In genomic region chr9:136950656-136951030, GRCh38 we compare ENCODE assay signal across 8 cellular contexts. TPM values are rescaled to one million over a fixed set of nuclear protein-coding genes. Genes with fewer than 3 reads are reported as not detected.
DNase-seq lines count a peak whose midpoint lies in the region; ATAC-seq, FAIRE-seq and TF ChIP-seq lines count a peak whose summit lies in the region.

No MANE protein-coding gene starts in this region.

- H3K4me3 Mint-ChIP-seq in activated naive CD8-positive, alpha-beta T cell treated with anti-CD3 and anti-CD28 coated beads for 36 hours, result peak overlapping the region; percentile 79
- peak overlapping the region; percentile 90 to 96 for H3K4me3 Mint-ChIP-seq in stimulated activated naive CD8-positive, alpha-beta T cell treated with anti-CD3 and anti-CD28 coated beads, Interleukin-15, amount 100 ng/mL, for 72 hours

- dilution Hi-C loops in keratinocyte (cut with MboI; ENCODE audit: extremely low pct_ligation_motif_present, low sequenced_read_pairs), result no loop called here

- FAIRE-seq in keratinocyte (lab: Jason Lieb, UNC), result no peak

- no peaks in the 10 kb centered on the region for H3K9me1 ChIP-seq in keratinocyte (ENCODE audit: control insufficient read depth, extremely low read depth, insufficient read depth, low read length)

- H3K27me3 ChIP-seq in HUES48 (ENCODE audit: control insufficient read depth, insufficient read depth, low read length) (no peaks in the 10 kb centered on the region), keratinocyte (ENCODE audit: control insufficient read depth, extremely low read depth, insufficient read depth, low read length) (no peaks in the 10 kb centered on the region)

- H3K4me2 ChIP-seq in keratinocyte (ENCODE audit: control insufficient read depth, extremely low read depth, insufficient read depth, low read depth, low read length), result peak overlapping the region; percentile 94

- no peaks in the 10 kb centered on the region for H3K9me3 Mint-ChIP-seq in activated naive CD8-positive, alpha-beta T cell treated with anti-CD3 and anti-CD28 coated beads for 36 hours
- no peaks in the 10 kb centered on the region for H3K9me3 Mint-ChIP-seq in stimulated activated naive CD8-positive, alpha-beta T cell treated with anti-CD3 and anti-CD28 coated beads, Interleukin-15, amount 100 ng/mL, for 72 hours

- no peaks in the 10 kb centered on the region for H4K20me1 ChIP-seq in keratinocyte (ENCODE audit: control insufficient read depth, extremely low read depth, insufficient read depth, low read length)

- peak overlapping the region; percentile 70 for H3K27ac ChIP-seq in HUES48 (ENCODE audit: low read depth, low read length)
- H3K27ac ChIP-seq in keratinocyte (ENCODE audit: control insufficient read depth, insufficient read depth, low read length), result no peak overlapping the region

- no peaks in the 10 kb centered on the region for H3K36me3 Mint-ChIP-seq in activated naive CD8-positive, alpha-beta T cell treated with anti-CD3 and anti-CD28 coated beads for 36 hours

- H3K4me1 ChIP-seq in HUES48 (ENCODE audit: control insufficient read depth, insufficient read depth, low read length) (peaks cover 12% of the 10 kb centered on the region), keratinocyte (ENCODE audit: control insufficient read depth, extremely low read depth, insufficient read depth, low read length) (peaks cover 12% of the 10 kb centered on the region)

- no peaks in the 10 kb centered on the region for H3K27me3 Mint-ChIP-seq in activated naive CD8-positive, alpha-beta T cell treated with anti-CD3 and anti-CD28 coated beads for 36 hours
- no peaks in the 10 kb centered on the region for H3K27me3 Mint-ChIP-seq in stimulated activated naive CD8-positive, alpha-beta T cell treated with anti-CD3 and anti-CD28 coated beads, Interleukin-15, amount 100 ng/mL, for 72 hours

- no peaks in the 10 kb centered on the region for H3K79me2 ChIP-seq in keratinocyte (ENCODE audit: control insufficient read depth, insufficient read depth, low read length)

- peak overlapping the region; percentile 95 for H2AFZ ChIP-seq in keratinocyte (ENCODE audit: control insufficient read depth, low read length)

- ATAC-seq in stimulated activated naive CD8-positive, alpha-beta T cell treated with anti-CD3 and anti-CD28 coated beads, Interleukin-15, amount 100 ng/mL, for 72 hours, result no peak
- ATAC-seq in GM21367 (IDR thresholded peaks at IDR 0.05; ENCODE audit: unreplicated experiment) (no peak), HG02973 (IDR thresholded peaks at IDR 0.05; ENCODE audit: unreplicated experiment) (no peak)

- H3K4me1 Mint-ChIP-seq in activated naive CD8-positive, alpha-beta T cell treated with anti-CD3 and anti-CD28 coated beads for 36 hours, result peaks cover 3% of the 10 kb centered on the region
- H3K4me1 Mint-ChIP-seq in stimulated activated naive CD8-positive, alpha-beta T cell treated with anti-CD3 and anti-CD28 coated beads, Interleukin-15, amount 100 ng/mL, for 72 hours, result peaks cover 24% of the 10 kb centered on the region

- DNase-seq in activated naive CD8-positive, alpha-beta T cell treated with anti-CD3 and anti-CD28 coated beads for 36 hours, result no peak
- DNase-seq in keratinocyte (ENCODE audit: low read depth, low spot score) (no peak), activated gamma-delta T cell (lab: John Stamatoyannopoulos, UW) (no peak), pons (ENCODE audit: low spot score) (no peak)
- DNase-seq in stimulated activated naive CD8-positive, alpha-beta T cell treated with anti-CD3 and anti-CD28 coated beads, Interleukin-15, amount 100 ng/mL, for 72 hours, result no peak

- H3K9ac ChIP-seq in HUES48 (ENCODE audit: low read depth, low read length) (peak overlapping the region; percentile 58), keratinocyte (ENCODE audit: control insufficient read depth, extremely low read depth, insufficient read depth, low read length) (peak overlapping the region; percentile 65)

- H3K9me3 ChIP-seq in HUES48 (ENCODE audit: control insufficient read depth, insufficient read depth, low read length), result no peaks in the 10 kb centered on the region
- H3K9me3 ChIP-seq in keratinocyte (ENCODE audit: control insufficient read depth, low read depth, low read length), result no peaks in the 10 kb centered on the region

- peak overlapping the region; percentile 62 for H3K4me3 ChIP-seq in HUES48 (ENCODE audit: low read depth, low read length)
- H3K4me3 ChIP-seq in keratinocyte (ENCODE audit: control insufficient read depth in 2 of 3, extremely low read depth in 1 of 3, insufficient read depth in 2 of 3, low read depth in 1 of 3, low read length in 3 of 3), result peak overlapping the region; percentile 63 to 70 (median 65)

- H3K27ac Mint-ChIP-seq in activated naive CD8-positive, alpha-beta T cell treated with anti-CD3 and anti-CD28 coated beads for 36 hours, result peak overlapping the region; percentile 79
- H3K27ac Mint-ChIP-seq in stimulated activated naive CD8-positive, alpha-beta T cell treated with anti-CD3 and anti-CD28 coated beads, Interleukin-15, amount 100 ng/mL, for 72 hours, result peak overlapping the region; percentile 91 to 93

- H3K36me3 ChIP-seq in HUES48 (ENCODE audit: control insufficient read depth, insufficient read depth, low read length), result no peaks in the 10 kb centered on the region
- H3K36me3 ChIP-seq in keratinocyte (ENCODE audit: control insufficient read depth in 2 of 2, extremely low read depth in 1 of 2, insufficient read depth in 2 of 2, low read length in 2 of 2), result no peaks in the 10 kb centered on the region

- TF ChIP-seq CTCF in keratinocyte (optimal IDR thresholded peaks at IDR 0.05 in 1 of 3, IDR thresholded peaks at IDR 0.05 in 1 of 3, conservative IDR thresholded peaks at IDR 0.05 in 1 of 3; ENCODE audit: extremely low read depth in 1 of 3, insufficient read depth in 2 of 3, low read length in 3 of 3), result no peak

RNA-seq across cellular contexts. Expression of gene LCN12, which starts 1.4 kb away (rescaled TPM):
- 1 to 10 TPM in 1 of 2 experiments, under 1 TPM in 1; 0.84 to 1.2 TPM for total RNA-seq in activated naive CD8-positive, alpha-beta T cell treated with anti-CD3 and anti-CD28 coated beads for 36 hours
- 0.22 TPM in 1 of 3 replicates, not detected in the others for polyA plus RNA-seq in keratinocyte
- polyA plus RNA-seq in keratinocyte (2011; ENCODE audit: low read depth), result not detected
- polyA plus RNA-seq in keratinocyte (2011; cell fraction: cytosol; rRNA removed), result not detected in 2 replicates
- 0.18 and 0.81 TPM in 2 replicates for polyA plus RNA-seq in keratinocyte (2011; cell fraction: nucleus; rRNA removed)
- not detected in 2 replicates for polyA plus RNA-seq in keratinocyte (2012; ENCODE audit: low replicate concordance)
- not detected in 3 replicates for polyA minus RNA-seq in keratinocyte
- polyA minus RNA-seq in keratinocyte (2011; cell fraction: cytosol; rRNA and poly(A)+ RNA removed), result not detected
- not detected in 2 replicates for polyA minus RNA-seq in keratinocyte (2011; cell fraction: nucleus; rRNA and poly(A)+ RNA removed)

RNA-seq across cellular contexts. Expression of gene C8G, which starts 5.6 kb away (rescaled TPM):
- total RNA-seq in activated naive CD8-positive, alpha-beta T cell treated with anti-CD3 and anti-CD28 coated beads for 36 hours, result under 1 TPM in 1 of 2 experiments, not detected in 1; 0.90 TPM
- polyA plus RNA-seq in keratinocyte, result 0.24 to 0.72 TPM (median 0.32 TPM) in 3 replicates
- polyA plus RNA-seq in keratinocyte (2011; ENCODE audit: low read depth), result not detected
- 0.42 TPM in 1 of 2 replicates, not detected in the other for polyA plus RNA-seq in keratinocyte (2011; cell fraction: cytosol; rRNA removed)
- polyA plus RNA-seq in keratinocyte (2011; cell fraction: nucleus; rRNA removed), result 0.74 and 1.0 TPM in 2 replicates
- polyA plus RNA-seq in keratinocyte (2012; ENCODE audit: low replicate concordance), result not detected in 2 replicates
- not detected in 3 replicates for polyA minus RNA-seq in keratinocyte
- polyA minus RNA-seq in keratinocyte (2011; cell fraction: cytosol; rRNA and poly(A)+ RNA removed), result not detected
- polyA minus RNA-seq in keratinocyte (2011; cell fraction: nucleus; rRNA and poly(A)+ RNA removed), result not detected in 2 replicates

RNA-seq across cellular contexts. Expression of gene FBXW5, which starts 6.1 kb away (rescaled TPM):
- total RNA-seq in activated naive CD8-positive, alpha-beta T cell treated with anti-CD3 and anti-CD28 coated beads for 36 hours, result 10 to 100 TPM; 55.6 to 59.3 TPM
- 23.0 to 47.2 TPM (median 34.5 TPM) in 3 replicates for polyA plus RNA-seq in keratinocyte
- polyA plus RNA-seq in keratinocyte (2011; ENCODE audit: low read depth), result 11.3 TPM
- polyA plus RNA-seq in keratinocyte (2011; cell fraction: cytosol; rRNA removed), result 15.5 and 43.2 TPM in 2 replicates
- polyA plus RNA-seq in keratinocyte (2011; cell fraction: nucleus; rRNA removed), result 37.0 and 53.7 TPM in 2 replicates
- 27.3 and 49.9 TPM in 2 replicates for polyA plus RNA-seq in keratinocyte (2012; ENCODE audit: low replicate concordance)
- 41.1 to 90.0 TPM (median 44.6 TPM) in 3 replicates for polyA minus RNA-seq in keratinocyte
- 151 TPM for polyA minus RNA-seq in keratinocyte (2011; cell fraction: cytosol; rRNA and poly(A)+ RNA removed)
- 27.7 and 39.5 TPM in 2 replicates for polyA minus RNA-seq in keratinocyte (2011; cell fraction: nucleus; rRNA and poly(A)+ RNA removed)

RNA-seq across cellular contexts. Expression of gene PTGDS, which starts 26.7 kb away (rescaled TPM):
- not detected for total RNA-seq in activated naive CD8-positive, alpha-beta T cell treated with anti-CD3 and anti-CD28 coated beads for 36 hours
- not detected in 3 replicates for polyA plus RNA-seq in keratinocyte
- not detected for polyA plus RNA-seq in keratinocyte (2011; ENCODE audit: low read depth)
- not detected in 2 replicates for polyA plus RNA-seq in keratinocyte (2011; cell fraction: cytosol; rRNA removed)
- not detected in 2 replicates for polyA plus RNA-seq in keratinocyte (2011; cell fraction: nucleus; rRNA removed)
- 0.39 TPM in 1 of 2 replicates, not detected in the other for polyA plus RNA-seq in keratinocyte (2012; ENCODE audit: low replicate concordance)
- polyA minus RNA-seq in keratinocyte, result not detected in 3 replicates
- not detected for polyA minus RNA-seq in keratinocyte (2011; cell fraction: cytosol; rRNA and poly(A)+ RNA removed)
- polyA minus RNA-seq in keratinocyte (2011; cell fraction: nucleus; rRNA and poly(A)+ RNA removed), result not detected in 2 replicates

RNA-seq across cellular contexts. Expression of gene LCNL1, which starts 32.1 kb away (rescaled TPM):
- total RNA-seq in activated naive CD8-positive, alpha-beta T cell treated with anti-CD3 and anti-CD28 coated beads for 36 hours, result not detected
- not detected in 3 replicates for polyA plus RNA-seq in keratinocyte
- not detected for polyA plus RNA-seq in keratinocyte (2011; ENCODE audit: low read depth)
- not detected in 2 replicates for polyA plus RNA-seq in keratinocyte (2011; cell fraction: cytosol; rRNA removed)
- polyA plus RNA-seq in keratinocyte (2011; cell fraction: nucleus; rRNA removed), result not detected in 2 replicates
- polyA plus RNA-seq in keratinocyte (2012; ENCODE audit: low replicate concordance), result not detected in 2 replicates
- polyA minus RNA-seq in keratinocyte, result not detected in 3 replicates
- not detected for polyA minus RNA-seq in keratinocyte (2011; cell fraction: cytosol; rRNA and poly(A)+ RNA removed)
- polyA minus RNA-seq in keratinocyte (2011; cell fraction: nucleus; rRNA and poly(A)+ RNA removed), result not detected in 2 replicates
